In genomic region chr2:218397502-218398436, GRCh38 we compare ENCODE assay signal across 1 cellular context.
TF ChIP-seq lines count a peak whose summit lies in the region.

No MANE protein-coding gene starts in this region.

TF ChIP-seq in HepG2, 621 proteins besides CTCF, POLR2A, EP300 and RAD21 (continued from another document and continues in another):
- peak; percentile 78; the same call in 1 of the 2 replicates for TF ChIP-seq AHDC1 (CRISPR knock-in tag; IDR thresholded peaks at IDR 0.05; ENCODE audit: borderline replicate concordance)
- TF ChIP-seq HMGXB3 (CRISPR knock-in tag; IDR thresholded peaks at IDR 0.05; ENCODE audit: borderline replicate concordance) = peak; percentile 60; the same call in 1 of the 2 replicates
- TF ChIP-seq ZNF143 (CRISPR knock-in tag; IDR thresholded peaks at IDR 0.05) = no peak
- TF ChIP-seq ZFYVE20 (CRISPR knock-in tag; IDR thresholded peaks at IDR 0.05; ENCODE audit: borderline replicate concordance, low read depth) = 0 out of 2 replicates have a peak, but pooled peaks have one; percentile 24
- no peak; the same call in 1 of the 2 replicates for TF ChIP-seq ZSCAN22 (CRISPR knock-in tag; IDR thresholded peaks at IDR 0.05)
- no peak; the same call in 1 of the 2 replicates for TF ChIP-seq ZSCAN30 (CRISPR knock-in tag; IDR thresholded peaks at IDR 0.05)
- TF ChIP-seq TFE3 (CRISPR knock-in tag; IDR thresholded peaks at IDR 0.05) = peak; percentile 85
- no peak; the same call in 1 of the 2 replicates for TF ChIP-seq ZNF253 (CRISPR knock-in tag; IDR thresholded peaks at IDR 0.05; ENCODE audit: borderline replicate concordance)
- TF ChIP-seq NFKB2 (CRISPR knock-in tag; IDR thresholded peaks at IDR 0.05; ENCODE audit: borderline replicate concordance) = no peak; the same call in 1 of the 2 replicates
- TF ChIP-seq FOXC1 (CRISPR knock-in tag; IDR thresholded peaks at IDR 0.05; ENCODE audit: borderline replicate concordance) = no peak; the same call in 1 of the 2 replicates
- TF ChIP-seq TEAD2 (CRISPR knock-in tag; IDR thresholded peaks at IDR 0.05) = no peak
- TF ChIP-seq EHMT2 (IDR thresholded peaks at IDR 0.05; ENCODE audit: borderline replicate concordance, low read depth, low read length) = no peak
- TF ChIP-seq NONO (IDR thresholded peaks at IDR 0.05) = no peak
- TF ChIP-seq NONO (CRISPR knock-in tag; conservative IDR thresholded peaks at IDR 0.05) = peak; percentile 91
- TF ChIP-seq IKZF5 (CRISPR knock-in tag; IDR thresholded peaks at IDR 0.05) = peak; percentile 98
- TF ChIP-seq, protein P1, sequence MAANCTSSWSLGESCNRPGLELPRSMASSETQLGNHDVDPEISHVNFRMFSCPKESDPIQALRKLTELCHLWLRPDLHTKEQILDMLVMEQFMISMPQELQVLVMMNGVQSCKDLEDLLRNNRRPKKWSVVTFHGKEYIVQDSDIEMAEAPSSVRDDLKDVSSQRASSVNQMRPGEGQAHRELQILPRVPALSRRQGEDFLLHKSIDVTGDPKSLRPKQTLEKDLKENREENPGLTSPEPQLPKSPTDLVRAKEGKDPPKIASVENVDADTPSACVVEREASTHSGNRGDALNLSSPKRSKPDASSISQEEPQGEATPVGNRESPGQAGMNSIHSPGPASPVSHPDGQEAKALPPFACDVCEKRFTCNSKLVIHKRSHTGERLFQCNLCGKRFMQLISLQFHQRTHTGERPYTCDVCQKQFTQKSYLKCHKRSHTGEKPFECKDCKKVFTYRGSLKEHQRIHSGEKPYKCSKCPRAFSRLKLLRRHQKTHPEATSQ (CRISPR knock-in tag; IDR thresholded peaks at IDR 0.05; ENCODE audit: borderline replicate concordance) = peak; percentile 86; the same call in 1 of the 2 replicates
- peak; percentile 66; the same call in 1 of the 3 replicates for TF ChIP-seq MXI1 (IDR thresholded peaks at IDR 0.05; ENCODE audit: borderline replicate concordance, low read depth, low read length)
- no peak for TF ChIP-seq GLI4 (CRISPR knock-in tag; IDR thresholded peaks at IDR 0.05; ENCODE audit: borderline replicate concordance)
- TF ChIP-seq ZNF292 (CRISPR knock-in tag; IDR thresholded peaks at IDR 0.05; ENCODE audit: borderline replicate concordance, low read depth) = 0 out of 2 replicates have a peak, but pooled peaks have one; percentile 15
- TF ChIP-seq TRIM24 (CRISPR knock-in tag; IDR thresholded peaks at IDR 0.05) = no peak
- no peak for TF ChIP-seq HOXA9 (CRISPR knock-in tag; IDR thresholded peaks at IDR 0.05; ENCODE audit: borderline replicate concordance)
- TF ChIP-seq JUND (CRISPR knock-in tag; IDR thresholded peaks at IDR 0.05) = no peak
- TF ChIP-seq SMAD3 (CRISPR knock-in tag; IDR thresholded peaks at IDR 0.05) = 0 out of 2 replicates have a peak, but pooled peaks have one; percentile 3
- TF ChIP-seq, protein P2, sequence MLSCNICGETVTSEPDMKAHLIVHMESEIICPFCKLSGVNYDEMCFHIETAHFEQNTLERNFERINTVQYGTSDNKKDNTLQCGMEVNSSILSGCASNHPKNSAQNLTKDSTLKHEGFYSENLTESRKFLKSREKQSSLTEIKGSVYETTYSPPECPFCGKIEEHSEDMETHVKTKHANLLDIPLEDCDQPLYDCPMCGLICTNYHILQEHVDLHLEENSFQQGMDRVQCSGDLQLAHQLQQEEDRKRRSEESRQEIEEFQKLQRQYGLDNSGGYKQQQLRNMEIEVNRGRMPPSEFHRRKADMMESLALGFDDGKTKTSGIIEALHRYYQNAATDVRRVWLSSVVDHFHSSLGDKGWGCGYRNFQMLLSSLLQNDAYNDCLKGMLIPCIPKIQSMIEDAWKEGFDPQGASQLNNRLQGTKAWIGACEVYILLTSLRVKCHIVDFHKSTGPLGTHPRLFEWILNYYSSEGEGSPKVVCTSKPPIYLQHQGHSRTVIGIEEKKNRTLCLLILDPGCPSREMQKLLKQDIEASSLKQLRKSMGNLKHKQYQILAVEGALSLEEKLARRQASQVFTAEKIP (CRISPR knock-in tag; IDR thresholded peaks at IDR 0.05; ENCODE audit: borderline replicate concordance) = no peak
- no peak for TF ChIP-seq SP1 (IDR thresholded peaks at IDR 0.05)
- no peak; the same call in 1 of the 2 replicates for TF ChIP-seq SP1 (CRISPR knock-in tag; IDR thresholded peaks at IDR 0.05)
- no peak for TF ChIP-seq AFF4 (CRISPR knock-in tag; IDR thresholded peaks at IDR 0.05)
- no peak; the same call in 1 of the 2 replicates for TF ChIP-seq TIGD3 (CRISPR knock-in tag; IDR thresholded peaks at IDR 0.05; ENCODE audit: borderline replicate concordance)
- no peak for TF ChIP-seq ELF4 (CRISPR knock-in tag; IDR thresholded peaks at IDR 0.05; ENCODE audit: borderline replicate concordance)
- TF ChIP-seq, protein P3, sequence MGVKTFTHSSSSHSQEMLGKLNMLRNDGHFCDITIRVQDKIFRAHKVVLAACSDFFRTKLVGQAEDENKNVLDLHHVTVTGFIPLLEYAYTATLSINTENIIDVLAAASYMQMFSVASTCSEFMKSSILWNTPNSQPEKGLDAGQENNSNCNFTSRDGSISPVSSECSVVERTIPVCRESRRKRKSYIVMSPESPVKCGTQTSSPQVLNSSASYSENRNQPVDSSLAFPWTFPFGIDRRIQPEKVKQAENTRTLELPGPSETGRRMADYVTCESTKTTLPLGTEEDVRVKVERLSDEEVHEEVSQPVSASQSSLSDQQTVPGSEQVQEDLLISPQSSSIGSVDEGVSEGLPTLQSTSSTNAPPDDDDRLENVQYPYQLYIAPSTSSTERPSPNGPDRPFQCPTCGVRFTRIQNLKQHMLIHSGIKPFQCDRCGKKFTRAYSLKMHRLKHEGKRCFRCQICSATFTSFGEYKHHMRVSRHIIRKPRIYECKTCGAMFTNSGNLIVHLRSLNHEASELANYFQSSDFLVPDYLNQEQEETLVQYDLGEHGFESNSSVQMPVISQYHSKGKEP (CRISPR knock-in tag; IDR thresholded peaks at IDR 0.05) = peak; percentile 20; the same call in 1 of the 2 replicates
- peak; percentile 59; the same call in 1 of the 2 replicates for TF ChIP-seq ZNF263 (CRISPR knock-in tag; IDR thresholded peaks at IDR 0.05)
